ENCODE assay signal across 9 cellular contexts in genomic region chr11:112016088-112016764, GRCh38. TPM values are rescaled to one million over a fixed set of nuclear protein-coding genes. Genes with fewer than 3 reads are reported as not detected.
DNase-seq lines count a peak whose midpoint lies in the region; ATAC-seq and TF ChIP-seq lines count a peak whose summit lies in the region.
"Had no signal": no experiment of that assay in that cellular context is flagged by ENCODE, and none has a peak within 500 bp of the region (broad histone marks: within the 10 kb centered on the region; RNA-seq: fewer than 3 reads in every experiment).

No MANE protein-coding gene starts in this region.

- TF ChIP-seq EP300 in tibial nerve (IDR thresholded peaks at IDR 0.05): no peak

- H3K27me3 ChIP-seq in tibial nerve: no peaks in the 10 kb centered on the region

- TF ChIP-seq CTCF in tibial nerve (IDR thresholded peaks at IDR 0.05): no peak

- peaks cover 0 to 2% (median 0%) of the 10 kb centered on the region in 4 donors for H3K9me3 ChIP-seq in tibial nerve

- no peak overlapping the region for H3K4me3 ChIP-seq in tibial nerve

- WGBS in tibial nerve, 2 donors: 78 to 81% methylated on average over 13 of the region's 13 CpGs

- H3K27ac ChIP-seq in tibial nerve: peak overlapping the region in 2 of 4 donors; percentile 12 to 72

- DNase-seq in GM04503 (ENCODE audit: low read depth) (peak; percentile 37), germinal center (ENCODE audit: low spot score) (peak; percentile 26), CD1c-positive myeloid dendritic cell (ENCODE audit: extremely low spot score) (no peak), NCI-H1417 treated with DMSO at 0.1 percent for 48 hours (lab: John Stamatoyannopoulos, UW) (no peak), tibial nerve (ENCODE audit: low spot score in 2 of 2) (no peak)
- DNase-seq in stimulated activated naive CD4-positive, alpha-beta T cell (lab: John Stamatoyannopoulos, UW): no peak

- peaks cover 0 to 53% (median 0%) of the 10 kb centered on the region in 3 donors for H3K36me3 ChIP-seq in tibial nerve

- no peak for TF ChIP-seq POLR2A in tibial nerve (IDR thresholded peaks at IDR 0.05)

- ATAC-seq in GM21423 (IDR thresholded peaks at IDR 0.05; ENCODE audit: unreplicated experiment) (peak; percentile 86), HG03558 (IDR thresholded peaks at IDR 0.05; ENCODE audit: extremely low read depth, unreplicated experiment) (peak; percentile 67)

- H3K4me1 ChIP-seq in tibial nerve: peaks cover 0 to 19% (median 7%) of the 10 kb centered on the region in 4 donors

RNA-seq across cellular contexts. Expression of gene DLAT, which starts 9.0 kb away (rescaled TPM):
- total RNA-seq in tibial nerve: 10 to 100 TPM; 18.2 to 32.1 (median 19.9) TPM

RNA-seq across cellular contexts. Expression of gene PIH1D2, which starts 57.6 kb away (rescaled TPM):
- 1 to 10 TPM; 2.2 to 7.2 (median 3.8) TPM for total RNA-seq in tibial nerve
- total RNA-seq: T-helper 1 cell treated with Interleukin-12 subunit alpha and Interleukin-12 subunit beta and Interleukin-4 antibody, amounts not matched to agents 30 ng/mL and 1 ng/mL, for 36 hours had no signal

RNA-seq across cellular contexts. Expression of gene NKAPD1, which starts 57.9 kb away (rescaled TPM):
- total RNA-seq in tibial nerve: 10 to 100 TPM; 14.4 to 31.7 (median 17.2) TPM

Comparison
In these comparisons a context has a peak if more than half of its experiments do, and no peak if none do; other contexts are left out.
1. DNase-seq: peak in GM04503 (single experiment) and germinal center (single experiment); none in stimulated activated naive CD4-positive, alpha-beta T cell (0 of 6), CD1c-positive myeloid dendritic cell (single experiment), NCI-H1417 treated with DMSO at 0.1 percent for 48 hours (single experiment) and tibial nerve (0 of 2).